10 cellular contexts compared by ENCODE assay signal in genomic region chr17:2295575-2295974, GRCh38. TPM values are rescaled to one million over a fixed set of nuclear protein-coding genes. Genes with fewer than 3 reads are reported as not detected.
DNase-seq lines count a peak whose midpoint lies in the region; ATAC-seq and TF ChIP-seq lines count a peak whose summit lies in the region.
"Had no signal": no experiment of that assay in that cellular context is flagged by ENCODE, and none has a peak within 500 bp of the region (broad histone marks: within the 10 kb centered on the region; RNA-seq: fewer than 3 reads in every experiment).

No MANE protein-coding gene starts in this region.

- peak overlapping the region; percentile 32 to 40 for H3K27ac Mint-ChIP-seq in activated naive CD4-positive, alpha-beta T cell treated with anti-CD3 and anti-CD28 coated beads, Interleukin-2, amount 50 U/mL, for 72 hours
- peak overlapping the region; percentile 3 to 22 for H3K27ac Mint-ChIP-seq in stimulated activated naive CD8-positive, alpha-beta T cell treated with anti-CD3 and anti-CD28 coated beads, Interleukin-15, amount 100 ng/mL, for 72 hours

- no peaks in the 10 kb centered on the region for H3K27me3 Mint-ChIP-seq in stimulated activated naive CD8-positive, alpha-beta T cell treated with anti-CD3 and anti-CD28 coated beads, Interleukin-15, amount 100 ng/mL, for 72 hours

- no peak for DNase-seq in activated naive CD4-positive, alpha-beta T cell treated with anti-CD3 and anti-CD28 coated beads, Interleukin-2, amount 50 U/mL, for 72 hours (ENCODE audit: low spot score in 2 of 2)
- DNase-seq in activated naive CD4-positive, alpha-beta T cell treated with anti-CD3 and anti-CD28 coated beads, Interleukin-2, amount 50 U/mL, for 16 hours: no peak
- no peak for DNase-seq in RWPE2 (ENCODE audit: low spot score)
- peak; percentile 23 for DNase-seq in choroid plexus epithelial cell (ENCODE audit: low read depth)
- DNase-seq in stimulated activated naive CD8-positive, alpha-beta T cell treated with anti-CD3 and anti-CD28 coated beads, Interleukin-15, amount 100 ng/mL, for 72 hours: no peak
- DNase-seq in NOMO-1 (lab: John Stamatoyannopoulos, UW; ENCODE audit: unreplicated experiment in 2 of 2): no peak
- no peak for DNase-seq in amygdala (lab: John Stamatoyannopoulos, UW)
- DNase-seq in HK-2 (ENCODE audit: unreplicated experiment): no peak
- DNase-seq: anterior cingulate cortex, NCI-H2171 had no signal

- H3K4me3 Mint-ChIP-seq in stimulated activated naive CD8-positive, alpha-beta T cell treated with anti-CD3 and anti-CD28 coated beads, Interleukin-15, amount 100 ng/mL, for 72 hours: peak overlapping the region; percentile 20 to 40

- H3K27ac ChIP-seq in RWPE2 (ENCODE audit: poor library complexity, severe bottlenecking): no peak overlapping the region

- no peaks in the 10 kb centered on the region for H3K9me3 ChIP-seq in RWPE2 (ENCODE audit: severe bottlenecking)

- no peak for TF ChIP-seq CTCF in RWPE2 (IDR thresholded peaks at IDR 0.05; ENCODE audit: poor library complexity, severe bottlenecking)
- TF ChIP-seq CTCF in choroid plexus epithelial cell (conservative IDR thresholded peaks at IDR 0.05; ENCODE audit: low read depth, low read length): no peak

- no peaks in the 10 kb centered on the region for H3K4me1 ChIP-seq in RWPE2 (ENCODE audit: insufficient read depth, poor library complexity, severe bottlenecking)

- H3K4me1 Mint-ChIP-seq in stimulated activated naive CD8-positive, alpha-beta T cell treated with anti-CD3 and anti-CD28 coated beads, Interleukin-15, amount 100 ng/mL, for 72 hours: peaks cover 53% of the 10 kb centered on the region

- H3K4me3 ChIP-seq in RWPE2 (ENCODE audit: severe bottlenecking) (no peak overlapping the region), choroid plexus epithelial cell (ENCODE audit: low read depth, low read length) (no peak overlapping the region)

- no peaks in the 10 kb centered on the region for H3K27me3 ChIP-seq in RWPE2 (ENCODE audit: insufficient read depth, poor library complexity, severe bottlenecking)

- no peaks in the 10 kb centered on the region for H3K9me3 Mint-ChIP-seq in activated naive CD4-positive, alpha-beta T cell treated with anti-CD3 and anti-CD28 coated beads, Interleukin-2, amount 50 U/mL, for 72 hours
- no peaks in the 10 kb centered on the region for H3K9me3 Mint-ChIP-seq in stimulated activated naive CD8-positive, alpha-beta T cell treated with anti-CD3 and anti-CD28 coated beads, Interleukin-15, amount 100 ng/mL, for 72 hours

- peaks cover 84% of the 10 kb centered on the region for H3K36me3 ChIP-seq in RWPE2 (ENCODE audit: low read depth)

- peak; percentile 95 to 96 for ATAC-seq in activated naive CD4-positive, alpha-beta T cell treated with anti-CD3 and anti-CD28 coated beads, Interleukin-2, amount 50 U/mL, for 72 hours
- peak; percentile 45; the same call in 2 of the 3 replicates for ATAC-seq in RWPE2 (ENCODE audit: low read depth)
- ATAC-seq in stimulated activated naive CD8-positive, alpha-beta T cell treated with anti-CD3 and anti-CD28 coated beads, Interleukin-15, amount 100 ng/mL, for 72 hours: peak; percentile 78

- H3K36me3 Mint-ChIP-seq in activated naive CD4-positive, alpha-beta T cell treated with anti-CD3 and anti-CD28 coated beads, Interleukin-2, amount 50 U/mL, for 72 hours: peaks cover 29 to 47% of the 10 kb centered on the region in 2 donors

RNA-seq across cellular contexts. Expression of gene SMG6, which starts 8.0 kb away (rescaled TPM):
- total RNA-seq in activated naive CD4-positive, alpha-beta T cell treated with anti-CD3 and anti-CD28 coated beads, Interleukin-2, amount 50 U/mL, for 72 hours: 10 to 100 TPM; 40.1 to 45.2 TPM

RNA-seq across cellular contexts. Expression of gene SRR, which starts 8.2 kb away (rescaled TPM):
- 10 to 100 TPM in 1 of 2 donors, 1 to 10 TPM in 1; 6.3 to 15.9 TPM for total RNA-seq in activated naive CD4-positive, alpha-beta T cell treated with anti-CD3 and anti-CD28 coated beads, Interleukin-2, amount 50 U/mL, for 72 hours

RNA-seq across cellular contexts. Expression of gene TSR1, which starts 40.7 kb away (rescaled TPM):
- 10 to 100 TPM; 55.9 to 73.4 TPM for total RNA-seq in activated naive CD4-positive, alpha-beta T cell treated with anti-CD3 and anti-CD28 coated beads, Interleukin-2, amount 50 U/mL, for 72 hours

RNA-seq across cellular contexts. Expression of gene SGSM2, which starts 41.7 kb away (rescaled TPM):
- 10 to 100 TPM; 27.8 to 50.1 TPM for total RNA-seq in activated naive CD4-positive, alpha-beta T cell treated with anti-CD3 and anti-CD28 coated beads, Interleukin-2, amount 50 U/mL, for 72 hours

Comparison
In these comparisons a context has a peak if more than half of its experiments do, and no peak if none do; other contexts are left out.
1. ATAC-seq: peak in every context shown above with its lines; median percentile 96 in activated naive CD4-positive, alpha-beta T cell treated with anti-CD3 and anti-CD28 coated beads, Interleukin-2, amount 50 U/mL, for 72 hours; 78 in stimulated activated naive CD8-positive, alpha-beta T cell treated with anti-CD3 and anti-CD28 coated beads, Interleukin-15, amount 100 ng/mL, for 72 hours; 45 in RWPE2.